In the genomic region with DNA sequence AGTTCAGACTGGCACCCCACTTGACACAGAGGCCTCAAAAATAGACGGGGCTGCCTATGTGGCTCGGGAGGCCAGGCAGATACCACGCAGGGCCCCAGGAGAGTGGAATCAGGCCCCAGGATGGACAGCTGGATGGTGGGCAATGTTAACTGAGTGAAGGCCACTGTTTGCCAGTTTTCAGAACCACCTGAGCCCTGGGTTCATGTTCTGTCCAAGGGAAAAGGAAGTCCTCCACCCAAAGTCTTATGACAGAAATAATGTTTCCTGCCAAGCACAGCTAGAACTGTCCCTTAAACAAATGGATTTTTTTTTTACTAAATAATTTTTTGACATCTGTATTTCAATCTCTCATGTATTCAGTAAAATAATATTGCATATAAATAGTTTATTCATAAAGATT, we compare ENCODE assay signal across 12 cellular contexts.
DNase-seq lines count a peak whose midpoint lies in the region; ATAC-seq and TF ChIP-seq lines count a peak whose summit lies in the region.
"Had no signal": no experiment of that assay in that cellular context is flagged by ENCODE, and none has a peak within 500 bp of the region (broad histone marks: within the 10 kb centered on the region; RNA-seq: fewer than 3 reads in every experiment).

No MANE protein-coding gene starts in this region.

- no peak for ATAC-seq in psoas muscle
- no peak for ATAC-seq in naive thymus-derived CD4-positive, alpha-beta T cell

- peaks cover 0 to 13% (median 4%) of the 10 kb centered on the region in 5 donors for H3K27me3 Mint-ChIP-seq in naive thymus-derived CD4-positive, alpha-beta T cell
- H3K27me3 Mint-ChIP-seq: CD4-positive, alpha-beta T cell had no signal

- DNase-seq in left ventricle myocardium inferior (no peak), cardiac septum (ENCODE audit: low spot score) (no peak), esophagus squamous epithelium (lab: John Stamatoyannopoulos, UW) (no peak), psoas muscle (no peak), uterus (no peak), hippocampal formation (lab: John Stamatoyannopoulos, UW) (no peak)
- DNase-seq in naive thymus-derived CD4-positive, alpha-beta T cell = no peak
- DNase-seq in activated CD4-positive, alpha-beta T cell treated with anti-CD3 and anti-CD28 coated beads, Interleukin-2, amount 50 U/mL, for 4 hours = no peak
- DNase-seq: Calu3; CD4-positive, alpha-beta T cell; DMS 273 treated with DMSO at 0.1 percent for 48 hours had no signal

- no peaks in the 10 kb centered on the region for H3K36me3 ChIP-seq in left ventricle myocardium inferior
- H3K36me3 ChIP-seq in esophagus squamous epithelium = no peaks in the 10 kb centered on the region
- no peaks in the 10 kb centered on the region for H3K36me3 ChIP-seq in psoas muscle (ENCODE audit: insufficient read depth in 1 of 2, low read depth in 1 of 2)
- no peaks in the 10 kb centered on the region for H3K36me3 ChIP-seq in uterus
- no peaks in the 10 kb centered on the region for H3K36me3 ChIP-seq in naive thymus-derived CD4-positive, alpha-beta T cell (ENCODE audit: control insufficient read depth in 2 of 3, insufficient read depth in 3 of 3, low read length in 3 of 3)

- H3K27ac ChIP-seq in left ventricle myocardium inferior (replicated peaks) (peak overlapping the region; percentile 79), esophagus squamous epithelium (peak overlapping the region in 3 of 4 donors; percentile 28 to 50 (median 42)), psoas muscle (peak overlapping the region; percentile 16), uterus (peak overlapping the region; percentile 52 to 60)
- H3K27ac ChIP-seq in naive thymus-derived CD4-positive, alpha-beta T cell (ENCODE audit: low read depth, low read length) = no peak overlapping the region

- no peak overlapping the region for H3K27ac Mint-ChIP-seq in naive thymus-derived CD4-positive, alpha-beta T cell
- H3K27ac Mint-ChIP-seq: B cell; CD4-positive, alpha-beta T cell had no signal

- H3K4me1 ChIP-seq in left ventricle myocardium inferior = peaks cover 22% of the 10 kb centered on the region
- H3K4me1 ChIP-seq in esophagus squamous epithelium = peaks cover 0 to 11% (median 4%) of the 10 kb centered on the region in 3 donors
- no peaks in the 10 kb centered on the region for H3K4me1 ChIP-seq in psoas muscle
- H3K4me1 ChIP-seq in uterus = no peaks in the 10 kb centered on the region
- H3K4me1 ChIP-seq in naive thymus-derived CD4-positive, alpha-beta T cell (ENCODE audit: control insufficient read depth in 2 of 2, insufficient read depth in 2 of 2, low read length in 2 of 2) = no peaks in the 10 kb centered on the region

- CTCF ChIA-PET in naive thymus-derived CD4-positive, alpha-beta T cell (lab: Charles Lee) = interaction anchor here (0.7 kb wide), 1 partner anchor 11 kb away, joined by 3 read pairs; no protein-coding TSS in a partner anchor

- no peak overlapping the region for H3K4me3 Mint-ChIP-seq in naive thymus-derived CD4-positive, alpha-beta T cell
- H3K4me3 Mint-ChIP-seq: B cell; CD4-positive, alpha-beta T cell had no signal

- TF ChIP-seq CTCF in left ventricle myocardium inferior (IDR thresholded peaks at IDR 0.05; ENCODE audit: borderline replicate concordance) (no peak), esophagus squamous epithelium (IDR thresholded peaks at IDR 0.05) (no peak), psoas muscle (IDR thresholded peaks at IDR 0.05) (no peak), uterus (IDR thresholded peaks at IDR 0.05) (no peak)

- H3K9me3 Mint-ChIP-seq in naive thymus-derived CD4-positive, alpha-beta T cell = peaks cover 0 to 5% (median 0%) of the 10 kb centered on the region in 11 donors
- H3K9me3 Mint-ChIP-seq: CD4-positive, alpha-beta T cell had no signal

- POLR2A ChIA-PET in naive thymus-derived CD4-positive, alpha-beta T cell (lab: Charles Lee) = no interaction called here

- TF ChIP-seq POLR2A in esophagus squamous epithelium (IDR thresholded peaks at IDR 0.05) (no peak), uterus (IDR thresholded peaks at IDR 0.05) (no peak)

- H3K36me3 Mint-ChIP-seq in naive thymus-derived CD4-positive, alpha-beta T cell = no peaks in the 10 kb centered on the region

- H3K4me3 ChIP-seq in left ventricle myocardium inferior (no peak overlapping the region), esophagus squamous epithelium (no peak overlapping the region), psoas muscle (no peak overlapping the region), uterus (no peak overlapping the region)
- H3K4me3 ChIP-seq in naive thymus-derived CD4-positive, alpha-beta T cell (ENCODE audit: low read length) = no peak overlapping the region

- no peaks in the 10 kb centered on the region for H3K9me3 ChIP-seq in left ventricle myocardium inferior (replicated peaks)
- no peaks in the 10 kb centered on the region for H3K9me3 ChIP-seq in esophagus squamous epithelium
- H3K9me3 ChIP-seq in psoas muscle = no peaks in the 10 kb centered on the region
- H3K9me3 ChIP-seq in uterus = no peaks in the 10 kb centered on the region
- no peaks in the 10 kb centered on the region for H3K9me3 ChIP-seq in naive thymus-derived CD4-positive, alpha-beta T cell (ENCODE audit: control insufficient read depth in 2 of 3, low read length in 3 of 3)

- no peaks in the 10 kb centered on the region for H3K27me3 ChIP-seq in left ventricle myocardium inferior (ENCODE audit: low read depth)
- no peaks in the 10 kb centered on the region for H3K27me3 ChIP-seq in esophagus squamous epithelium
- no peaks in the 10 kb centered on the region for H3K27me3 ChIP-seq in psoas muscle (ENCODE audit: insufficient read depth in 3 of 3, low read length in 2 of 3)
- H3K27me3 ChIP-seq in uterus = no peaks in the 10 kb centered on the region
- H3K27me3 ChIP-seq in naive thymus-derived CD4-positive, alpha-beta T cell (ENCODE audit: control insufficient read depth in 2 of 2, insufficient read depth in 2 of 2, low read length in 2 of 2) = no peaks in the 10 kb centered on the region

- H3K4me1 Mint-ChIP-seq in naive thymus-derived CD4-positive, alpha-beta T cell = no peaks in the 10 kb centered on the region
- H3K4me1 Mint-ChIP-seq: B cell had no signal

- intact Hi-C loops in left ventricle myocardium inferior (cut with micrococcal nuclease) = no loop called here
- intact Hi-C loops in cardiac septum (cut with DNase I) = no loop called here
- intact Hi-C loops in esophagus squamous epithelium (cut with DNase I) = no loop called here
- intact Hi-C loops in psoas muscle (cut with DNase I) = no loop called here
- intact Hi-C loops in uterus (cut with DNase I; ENCODE audit: low total_unique reads) = no loop called here
- intact Hi-C loops in naive thymus-derived CD4-positive, alpha-beta T cell (cut with micrococcal nuclease) = no loop called here

- WGBS in esophagus squamous epithelium, 2 donors = 80 to 100% methylated on average over 1 of the region's 3 CpGs
- WGBS in psoas muscle, 3 donors = 88 to 93% (median 89%) methylated on average over 3 of the region's 3 CpGs
